9 cellular contexts compared by ENCODE assay signal in genomic region chr22:29716814-29717213, GRCh38. TPM values are rescaled to one million over a fixed set of nuclear protein-coding genes. Genes with fewer than 3 reads are reported as not detected.
DNase-seq lines count a peak whose midpoint lies in the region; ATAC-seq and TF ChIP-seq lines count a peak whose summit lies in the region.
"Had no signal": no experiment of that assay in that cellular context is flagged by ENCODE, and none has a peak within 500 bp of the region (broad histone marks: within the 10 kb centered on the region; RNA-seq: fewer than 3 reads in every experiment).

No MANE protein-coding gene starts in this region.

- H3K4me3 ChIP-seq in cardiac muscle cell (no peak overlapping the region), SJSA1 (no peak overlapping the region), spleen (no peak overlapping the region), gastroesophageal sphincter (no peak overlapping the region)

- H3K36me3 Mint-ChIP-seq in neural crest cell (ENCODE audit: low read depth), result no peaks in the 10 kb centered on the region

- no peak overlapping the region for H3K27ac Mint-ChIP-seq in neural crest cell (ENCODE audit: unreplicated experiment)

- TF ChIP-seq POLR2A in erythroblast (IDR thresholded peaks at IDR 0.05; ENCODE audit: low read length) (no peak), spleen (IDR thresholded peaks at IDR 0.05) (no peak), gastroesophageal sphincter (IDR thresholded peaks at IDR 0.05) (no peak)

- peaks cover 71% of the 10 kb centered on the region for H3K27me3 Mint-ChIP-seq in neural crest cell (ENCODE audit: low read depth)

- ATAC-seq in gastroesophageal sphincter (no peak), GM19455 (IDR thresholded peaks at IDR 0.05; ENCODE audit: unreplicated experiment) (no peak)

- no peaks in the 10 kb centered on the region for H3K36me3 ChIP-seq in cardiac muscle cell
- no peaks in the 10 kb centered on the region for H3K36me3 ChIP-seq in SJSA1
- H3K36me3 ChIP-seq in spleen, result no peaks in the 10 kb centered on the region
- H3K36me3 ChIP-seq in gastroesophageal sphincter, result no peaks in the 10 kb centered on the region

- H3K4me1 ChIP-seq in cardiac muscle cell (ENCODE audit: low read depth) (no peaks in the 10 kb centered on the region), SJSA1 (replicated peaks) (peaks cover 3% of the 10 kb centered on the region), spleen (peaks cover 0 to 19% (median 12%) of the 10 kb centered on the region in 6 donors), gastroesophageal sphincter (peaks cover 0 to 18% (median 5%) of the 10 kb centered on the region in 3 donors)

- no peak overlapping the region for H3K27ac ChIP-seq in cardiac muscle cell
- no peak overlapping the region for H3K27ac ChIP-seq in SJSA1
- no peak overlapping the region for H3K27ac ChIP-seq in spleen
- no peak overlapping the region for H3K27ac ChIP-seq in gastroesophageal sphincter

- intact Hi-C loops in cardiac septum (cut with DNase I) (no loop called here), spleen (cut with DNase I; ENCODE audit: low total_unique reads) (no loop called here)

- TF ChIP-seq EP300 in gastroesophageal sphincter (IDR thresholded peaks at IDR 0.05), result no peak

- peaks cover 59% of the 10 kb centered on the region for H3K27me3 ChIP-seq in cardiac muscle cell
- peaks cover 34% of the 10 kb centered on the region for H3K27me3 ChIP-seq in SJSA1 (replicated peaks)
- peaks cover 0 to 91% (median 31%) of the 10 kb centered on the region in 7 donors for H3K27me3 ChIP-seq in spleen (replicated peaks in 1 of 7)
- peaks cover 93% of the 10 kb centered on the region for H3K27me3 ChIP-seq in gastroesophageal sphincter

- TF ChIP-seq CTCF in cardiac muscle cell (IDR thresholded peaks at IDR 0.05; ENCODE audit: low read depth, low read length) (no peak), neural crest cell (conservative IDR thresholded peaks at IDR 0.05) (no peak), spleen (IDR thresholded peaks at IDR 0.05 in 8 of 11, conservative IDR thresholded peaks at IDR 0.05 in 3 of 11) (no peak), gastroesophageal sphincter (IDR thresholded peaks at IDR 0.05) (no peak)

- H3K9me3 ChIP-seq in cardiac muscle cell (ENCODE audit: low read depth), result no peaks in the 10 kb centered on the region
- no peaks in the 10 kb centered on the region for H3K9me3 ChIP-seq in SJSA1 (replicated peaks)
- H3K9me3 ChIP-seq in spleen, result no peaks in the 10 kb centered on the region
- H3K9me3 ChIP-seq in gastroesophageal sphincter, result no peaks in the 10 kb centered on the region

- peaks cover 11% of the 10 kb centered on the region for H3K4me1 Mint-ChIP-seq in neural crest cell

- peak; percentile 88 to 91 for DNase-seq in cardiac muscle cell (ENCODE audit: low read depth in 1 of 2, low spot score in 1 of 2)
- DNase-seq in cardiac septum (ENCODE audit: low spot score), result no peak
- DNase-seq in SJSA1 (ENCODE audit: low read depth in 1 of 2, low spot score in 2 of 2), result peak; percentile 56 to 69
- peak; percentile 71 to 74 for DNase-seq in erythroblast (lab: John Stamatoyannopoulos, UW)
- peak; percentile 84 for DNase-seq in neural crest cell (ENCODE audit: low read depth, low spot score)
- DNase-seq in spleen, result no peak

- 17 to 41% (median 19%) methylated on average over 3 to 4 of the region's 4 CpGs for WGBS in spleen, 5 donors
- WGBS in gastroesophageal sphincter (ENCODE audit: low coverage in 1 of 2), 2 donors, result 57% methylated on average over 1 of the region's 4 CpGs; no CpG with 5 or more reads in 1 of the 2 donors

- no peaks in the 10 kb centered on the region for H3K9me3 Mint-ChIP-seq in neural crest cell

- peak overlapping the region; percentile 3 for H3K4me3 Mint-ChIP-seq in neural crest cell

RNA-seq across cellular contexts. Expression of gene CABP7, which starts 3.0 kb away (rescaled TPM):
- total RNA-seq in cardiac muscle cell (not detected in 2 replicates), cardiac septum (not detected), neural crest cell (not detected in 2 replicates), spleen (under 1 TPM in 3 of 7 donors, not detected in 4; 0.15 to 0.37 (median 0.19) TPM), gastroesophageal sphincter (under 1 TPM in 3 of 4 donors, not detected in 1; 0.27 to 0.62 (median 0.32) TPM)
- polyA plus RNA-seq in cardiac muscle cell (0.11 and 0.26 TPM in 2 replicates), spleen (under 1 TPM in 2 of 3 donors, not detected in 1; 0.04 to 0.06 TPM)
- total RNA-seq in SJSA1 (2014; rRNA removed; shearing (Covaris generic)), result not detected in 2 replicates
- total RNA-seq: skeletal muscle tissue had no signal

RNA-seq across cellular contexts. Expression of gene ZMAT5, which starts 50.0 kb away (rescaled TPM):
- total RNA-seq in cardiac muscle cell (40.5 and 42.3 TPM in 2 replicates), cardiac septum (17.1 TPM), neural crest cell (25.3 and 26.2 TPM in 2 replicates), spleen (10 to 100 TPM; 15.1 to 26.8 (median 18.7) TPM), gastroesophageal sphincter (10 to 100 TPM; 10.6 to 26.5 (median 17.1) TPM)
- polyA plus RNA-seq in cardiac muscle cell (65.7 and 76.1 TPM in 2 replicates), spleen (10 to 100 TPM; 20.7 to 27.0 (median 23.4) TPM)
- total RNA-seq in SJSA1 (2014; rRNA removed; shearing (Covaris generic)), result 36.8 and 37.0 TPM in 2 replicates

RNA-seq across cellular contexts. Expression of gene UQCR10, which starts 50.4 kb away (rescaled TPM):
- 107 and 262 TPM in 2 replicates for total RNA-seq in cardiac muscle cell
- 499 and 613 TPM in 2 replicates for polyA plus RNA-seq in cardiac muscle cell
- 271 TPM for total RNA-seq in cardiac septum
- total RNA-seq in SJSA1 (2014; rRNA removed; shearing (Covaris generic)), result 150 and 218 TPM in 2 replicates
- total RNA-seq in neural crest cell, result 116 and 120 TPM in 2 replicates
- 10 to 100 TPM; 32.8 to 60.4 (median 52.0) TPM for total RNA-seq in spleen
- polyA plus RNA-seq in spleen, result 100 to 1,000 TPM; 130 to 174 (median 149) TPM
- total RNA-seq in gastroesophageal sphincter, result 10 to 100 TPM; 54.3 to 78.6 (median 64.9) TPM

Comparison
In these comparisons a context has a peak if more than half of its experiments do, and no peak if none do; other contexts are left out.
1. DNase-seq: peak in cardiac muscle cell (2 of 2), SJSA1 (2 of 2), erythroblast (2 of 2) and neural crest cell (single experiment); none in cardiac septum (single experiment) and spleen (single experiment).